8 cellular contexts compared by ENCODE assay signal in the genomic region with DNA sequence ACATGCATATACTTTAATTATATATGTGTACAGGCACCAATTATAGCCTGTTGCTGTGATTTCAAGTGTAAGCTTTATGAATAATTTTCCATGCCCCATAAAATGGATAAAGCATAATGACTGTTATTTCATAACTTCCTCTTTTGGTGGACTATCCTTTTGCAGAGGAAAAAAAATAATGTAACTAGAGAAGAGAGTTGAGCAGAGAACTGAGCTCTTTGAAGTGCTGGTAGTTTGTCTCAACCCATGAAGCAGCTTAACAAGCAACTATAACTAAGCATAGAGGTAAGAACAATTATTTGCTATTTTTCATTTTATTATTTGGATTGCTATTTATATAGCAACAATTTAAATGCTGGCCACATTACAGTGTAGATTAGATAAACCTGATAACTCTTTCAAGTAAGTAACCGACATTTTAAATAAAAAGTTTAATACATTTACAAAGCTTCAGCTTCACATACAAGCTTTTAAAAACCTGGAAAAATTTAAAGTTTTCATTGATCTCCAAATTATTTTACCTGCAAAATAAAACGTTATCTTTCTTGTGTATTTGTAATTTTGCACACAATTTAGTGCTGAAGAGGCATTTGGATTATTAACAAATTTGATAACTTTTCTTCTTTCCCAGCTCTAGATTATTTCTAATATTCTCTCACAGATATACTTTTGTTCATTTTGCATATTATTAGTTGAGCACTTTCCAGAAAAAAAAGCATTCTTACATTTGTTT. TPM values are rescaled to one million over a fixed set of nuclear protein-coding genes. Genes with fewer than 3 reads are reported as not detected.
A peak's percentile ranks its signal among the peaks of the same experiment; 100 is the strongest.
DNase-seq lines count a peak whose midpoint lies in the region; ATAC-seq lines count a peak whose summit lies in the region.

No MANE protein-coding gene starts in this region.

- H3K27ac Mint-ChIP-seq in T-helper 1 cell treated with Interleukin-12 subunit alpha and Interleukin-12 subunit beta and Interleukin-4 antibody, amounts not matched to agents 30 μg/mL and 1 μg/mL, for 36 hours: peak overlapping the region; percentile 91

- peaks cover 21% of the 10 kb centered on the region for H3K36me3 Mint-ChIP-seq in T-helper 1 cell treated with Interleukin-12 subunit alpha and Interleukin-12 subunit beta and Interleukin-4 antibody, amounts not matched to agents 30 μg/mL and 1 μg/mL, for 36 hours (ENCODE audit: low read depth)

- no peaks in the 10 kb centered on the region for H3K9me3 Mint-ChIP-seq in T-helper 1 cell treated with Interleukin-12 subunit alpha and Interleukin-12 subunit beta and Interleukin-4 antibody, amounts not matched to agents 30 μg/mL and 1 μg/mL, for 36 hours

- peaks cover 40% of the 10 kb centered on the region for H3K4me1 Mint-ChIP-seq in T-helper 1 cell treated with Interleukin-12 subunit alpha and Interleukin-12 subunit beta and Interleukin-4 antibody, amounts not matched to agents 30 μg/mL and 1 μg/mL, for 36 hours (ENCODE audit: low read depth)

- no peak for DNase-seq in sciatic nerve (ENCODE audit: low spot score)
- no peak for DNase-seq in AG20443 (ENCODE audit: low spot score)
- DNase-seq in DMS79 (lab: John Stamatoyannopoulos, UW): no peak

- intact Hi-C loops in sciatic nerve (cut with DNase I): no loop called here

- H3K4me3 Mint-ChIP-seq in T-helper 1 cell treated with Interleukin-12 subunit alpha and Interleukin-12 subunit beta and Interleukin-4 antibody, amounts not matched to agents 30 μg/mL and 1 μg/mL, for 36 hours: peak overlapping the region; percentile 94

- peak; percentile 39 for ATAC-seq in GM18909 (IDR thresholded peaks at IDR 0.05; ENCODE audit: poor library complexity, unreplicated experiment)
- ATAC-seq in HG03103 (IDR thresholded peaks at IDR 0.05; ENCODE audit: low read depth, unreplicated experiment): peak; percentile 35
- ATAC-seq in sciatic nerve: peak; percentile 39
- ATAC-seq in GM21825 (IDR thresholded peaks at IDR 0.05; ENCODE audit: unreplicated experiment): no peak
- ATAC-seq in GM18870 (IDR thresholded peaks at IDR 0.05; ENCODE audit: unreplicated experiment): no peak

- H3K27me3 Mint-ChIP-seq in T-helper 1 cell treated with Interleukin-12 subunit alpha and Interleukin-12 subunit beta and Interleukin-4 antibody, amounts not matched to agents 30 μg/mL and 1 μg/mL, for 36 hours (ENCODE audit: low read depth): no peaks in the 10 kb centered on the region

RNA-seq across cellular contexts. Expression of a gene that starts 24.4 kb away (rescaled TPM):
- 215 TPM for total RNA-seq in sciatic nerve

Comparison
In these comparisons a context has a peak if more than half of its experiments do, and no peak if none do; other contexts are left out.
1. ATAC-seq: peak in GM18909 (single experiment), HG03103 (single experiment) and sciatic nerve (single experiment); none in GM21825 (single experiment) and GM18870 (single experiment).